In genomic region chr17:38883592-38884526, GRCh38 we compare ENCODE assay signal across 8 cellular contexts. TPM values are rescaled to one million over a fixed set of nuclear protein-coding genes. Genes with fewer than 3 reads are reported as not detected.
DNase-seq lines count a peak whose midpoint lies in the region; ATAC-seq and TF ChIP-seq lines count a peak whose summit lies in the region.

No MANE protein-coding gene starts in this region.

- H3K56ac ChIP-seq in H9 (ENCODE audit: insufficient read length, low read depth, low read length): no peak overlapping the region

- no peak overlapping the region for H3K9ac ChIP-seq in H9 (ENCODE audit: extremely low read depth, insufficient read length, low read length)

- H2BK12ac ChIP-seq in H9 (ENCODE audit: insufficient read length, low read depth, low read length): no peak overlapping the region

- H2BK120ac ChIP-seq in H9 (ENCODE audit: low read depth, low read length, poor library complexity, severe bottlenecking): no peak overlapping the region

- no peak overlapping the region for H3K14ac ChIP-seq in H9 (ENCODE audit: insufficient read depth, low read length)

- no peak overlapping the region for H3K4ac ChIP-seq in H9 (ENCODE audit: low read depth, low read length)

- H4K8ac ChIP-seq in H9 (replicated peaks; ENCODE audit: insufficient read length, low read depth, low read length): no peak overlapping the region

- no peak overlapping the region for H2BK15ac ChIP-seq in H9 (ENCODE audit: low read depth, low read length)

- WGBS in H9 (ENCODE audit: extremely low coverage, insufficient read length, low lambda C conversion rate): no CpG with 5 or more reads among the region's 19 CpGs

- no peak overlapping the region for H3T11ph ChIP-seq in H9 (ENCODE audit: low read length)

- H3K4me2 ChIP-seq in H9 (ENCODE audit: insufficient read depth, insufficient read length, low read length): no peak overlapping the region

- no peak overlapping the region for H2BK20ac ChIP-seq in H9 (ENCODE audit: low read depth, low read length, poor library complexity, severe bottlenecking)

- H4K5ac ChIP-seq in H9 (ENCODE audit: insufficient read length, low read depth, low read length): no peak overlapping the region

- H3K9me3 ChIP-seq in H9 (ENCODE audit: control insufficient read depth, low read depth, low read length): no peaks in the 10 kb centered on the region

- peak overlapping the region; percentile 20 to 63; a peak in 4 of 5 replicates for H3K4me3 Mint-ChIP-seq in H9
- peak overlapping the region; percentile 19 for H3K4me3 Mint-ChIP-seq in activated CD4-positive, alpha-beta memory T cell treated with anti-CD3 and anti-CD28 coated beads, Interleukin-2, amount 10 ng/mL, durations not matched to agents 7 days and 5 days

- peaks cover 63 to 79% of the 10 kb centered on the region in 2 experiments for H3K4me1 Mint-ChIP-seq in H9
- peaks cover 75% of the 10 kb centered on the region for H3K4me1 Mint-ChIP-seq in activated CD4-positive, alpha-beta memory T cell treated with anti-CD3 and anti-CD28 coated beads, Interleukin-2, amount 10 ng/mL, durations not matched to agents 7 days and 5 days

- POLR2A ChIA-PET in activated CD4-positive, alpha-beta memory T cell treated with anti-CD3 and anti-CD28 coated beads, Interleukin-2, amount 10 ng/mL, durations not matched to agents 7 days and 5 days (lab: Charles Lee): interaction anchor here (0.6 to 5.1 kb wide), 3 partner anchors 10 to 119 kb away, joined by 3 to 39 read pairs (median 4); partner anchors contain the start of gene LASP1

- H3K18ac ChIP-seq in H9 (ENCODE audit: insufficient read length, low read depth, low read length): peak overlapping the region; percentile 22

- H3K4me1 ChIP-seq in H9 (ENCODE audit: insufficient read depth, low read length) (peaks cover 6% of the 10 kb centered on the region; the same call in 1 of the 2 replicates), foreskin keratinocyte (peaks cover 45% of the 10 kb centered on the region)

- H3K9me3 Mint-ChIP-seq in H9: peaks cover 0 to 3% of the 10 kb centered on the region in 2 experiments; a peak in 1 of 5 replicates
- no peaks in the 10 kb centered on the region for H3K9me3 Mint-ChIP-seq in activated CD4-positive, alpha-beta memory T cell treated with anti-CD3 and anti-CD28 coated beads, Interleukin-2, amount 10 ng/mL, durations not matched to agents 7 days and 5 days

- no peak overlapping the region for H4K91ac ChIP-seq in H9 (ENCODE audit: insufficient read length, low read depth, low read length)

- no peak overlapping the region for H3K23ac ChIP-seq in H9 (ENCODE audit: insufficient read length, low read depth, low read length)

- H3K79me2 ChIP-seq in H9 (ENCODE audit: insufficient read depth, low read length): peaks cover 4% of the 10 kb centered on the region; the same call in 1 of the 2 replicates

- H3K27me3 ChIP-seq in H9 (ENCODE audit: insufficient read depth, low read length) (no peaks in the 10 kb centered on the region), foreskin keratinocyte (no peaks in the 10 kb centered on the region)

- H2AFZ ChIP-seq in H9 (ENCODE audit: low read length): no peak overlapping the region

- H3K27me3 Mint-ChIP-seq in H9 (ENCODE audit: low read depth): no peaks in the 10 kb centered on the region
- H3K27me3 Mint-ChIP-seq in activated CD4-positive, alpha-beta memory T cell treated with anti-CD3 and anti-CD28 coated beads, Interleukin-2, amount 10 ng/mL, durations not matched to agents 7 days and 5 days: no peaks in the 10 kb centered on the region

- no peak overlapping the region for H3K27ac ChIP-seq in H9 (ENCODE audit: insufficient read length, low read depth, low read length)
- no peak overlapping the region for H3K27ac ChIP-seq in foreskin keratinocyte

- no peaks in the 10 kb centered on the region for H4K20me1 ChIP-seq in H9 (ENCODE audit: control insufficient read depth, insufficient read depth, insufficient read length)

- ATAC-seq in foreskin keratinocyte: no peak
- peak; percentile 35 for ATAC-seq in sciatic nerve
- no peak for ATAC-seq in GM18502 (IDR thresholded peaks at IDR 0.05; ENCODE audit: poor library complexity, unreplicated experiment)
- no peak for ATAC-seq in HG02610 (IDR thresholded peaks at IDR 0.05; ENCODE audit: unreplicated experiment)

- CTCF ChIA-PET in activated CD4-positive, alpha-beta memory T cell treated with anti-CD3 and anti-CD28 coated beads, Interleukin-2, amount 10 ng/mL, durations not matched to agents 7 days and 5 days (lab: Charles Lee): interaction anchor here (0.7 to 1.1 kb wide), 6 partner anchors 10 to 172 kb away, joined by 3 to 6 read pairs (median 4); no protein-coding TSS in a partner anchor

- TF ChIP-seq CTCF in H9 (conservative IDR thresholded peaks at IDR 0.05) (no peak; the same call in 2 of the 3 replicates), foreskin keratinocyte (conservative IDR thresholded peaks at IDR 0.05) (peak; percentile 33)

- peaks cover 3% of the 10 kb centered on the region for H3K79me1 ChIP-seq in H9 (ENCODE audit: insufficient read depth, low read depth, low read length, poor library complexity, severe bottlenecking)

- DNase-seq in H9 (peak; percentile 71), foreskin keratinocyte (no peak), sciatic nerve (ENCODE audit: low spot score) (no peak), activated gamma-delta T cell treated with Interleukin-2 at 50 U/mL for 16 hours (no peak)
- DNase-seq in activated CD4-positive, alpha-beta memory T cell treated with anti-CD3 and anti-CD28 coated beads, Interleukin-2, amount 10 ng/mL, durations not matched to agents 7 days and 5 days: no peak
- DNase-seq in stimulated activated CD4-positive, alpha-beta T cell treated with anti-CD3 and anti-CD28 coated beads, Interleukin-1b, Interleukin-23, amount 100 ng/mL, for 48 hours: no peak

- intact Hi-C loops in sciatic nerve (cut with DNase I): no loop called here

- H3K23me2 ChIP-seq in H9 (ENCODE audit: insufficient read length, low read depth, low read length, poor library complexity, severe bottlenecking): no peaks in the 10 kb centered on the region

- no peak overlapping the region for H2BK5ac ChIP-seq in H9 (ENCODE audit: insufficient read length, low read length)

- no peak overlapping the region for H2AK5ac ChIP-seq in H9 (ENCODE audit: insufficient read length, low read length)

- H3K27ac Mint-ChIP-seq in H9: peak overlapping the region; percentile 50 to 89 (median 62)
- peak overlapping the region; percentile 71 for H3K27ac Mint-ChIP-seq in activated CD4-positive, alpha-beta memory T cell treated with anti-CD3 and anti-CD28 coated beads, Interleukin-2, amount 10 ng/mL, durations not matched to agents 7 days and 5 days

- H3K36me3 Mint-ChIP-seq in H9 (ENCODE audit: insufficient read depth in 1 of 3, low read depth in 3 of 3): peaks cover 8 to 49% (median 22%) of the 10 kb centered on the region in 3 experiments; a peak in 5 of 7 replicates
- H3K36me3 Mint-ChIP-seq in activated CD4-positive, alpha-beta memory T cell treated with anti-CD3 and anti-CD28 coated beads, Interleukin-2, amount 10 ng/mL, durations not matched to agents 7 days and 5 days (ENCODE audit: low read depth): peaks cover 74% of the 10 kb centered on the region

RNA-seq across cellular contexts. Expression of gene LASP1, which starts 14.0 kb away (rescaled TPM):
- total RNA-seq in H9 (2021) (121 and 122 TPM in 2 replicates), foreskin keratinocyte (168 and 171 TPM in 2 replicates), sciatic nerve (127 TPM)
- total RNA-seq in activated CD4-positive, alpha-beta memory T cell treated with anti-CD3 and anti-CD28 coated beads, Interleukin-2, amount 10 ng/mL, durations not matched to agents 7 days and 5 days: 100 to 1,000 TPM; 193 to 196 TPM
- polyA plus RNA-seq in foreskin keratinocyte: 117 and 128 TPM in 2 replicates

RNA-seq across cellular contexts. Expression of gene RPL23, which starts 30.3 kb away (rescaled TPM):
- 2,040 and 2,084 TPM in 2 replicates for total RNA-seq in H9 (2021)
- 100 to 1,000 TPM; 933 to 960 TPM for total RNA-seq in activated CD4-positive, alpha-beta memory T cell treated with anti-CD3 and anti-CD28 coated beads, Interleukin-2, amount 10 ng/mL, durations not matched to agents 7 days and 5 days
- total RNA-seq in foreskin keratinocyte: 1,973 and 2,061 TPM in 2 replicates
- 3,137 and 3,324 TPM in 2 replicates for polyA plus RNA-seq in foreskin keratinocyte
- 1,106 TPM for total RNA-seq in sciatic nerve

RNA-seq across cellular contexts. Expression of gene CWC25, which starts 58.7 kb away (rescaled TPM):
- total RNA-seq in H9 (2021): 15.4 and 15.9 TPM in 2 replicates
- 10 to 100 TPM; 29.0 to 30.1 TPM for total RNA-seq in activated CD4-positive, alpha-beta memory T cell treated with anti-CD3 and anti-CD28 coated beads, Interleukin-2, amount 10 ng/mL, durations not matched to agents 7 days and 5 days
- total RNA-seq in foreskin keratinocyte: 13.2 and 13.8 TPM in 2 replicates
- polyA plus RNA-seq in foreskin keratinocyte: 9.4 and 11.1 TPM in 2 replicates
- 25.6 TPM for total RNA-seq in sciatic nerve
